In the genomic region with DNA sequence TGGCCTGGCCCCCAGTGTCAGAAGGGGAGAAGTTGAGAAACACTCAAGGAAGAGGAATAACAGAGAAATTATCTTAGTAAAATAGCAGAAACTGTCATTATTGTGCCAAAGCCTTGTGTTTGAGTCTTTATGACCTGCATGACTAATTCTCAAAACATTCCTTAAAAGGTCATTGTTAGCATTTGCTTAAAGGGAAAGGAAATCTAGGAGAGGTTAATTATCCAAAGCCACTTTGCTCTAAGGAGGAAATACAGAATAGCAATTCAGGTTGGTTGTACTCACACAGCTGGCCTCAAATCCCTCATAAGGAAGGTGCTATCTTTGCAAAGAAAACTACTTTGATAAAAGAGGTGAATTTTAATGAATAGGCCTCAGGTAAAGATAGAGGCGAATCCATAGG, we compare ENCODE assay signal across 22 cellular contexts.
DNase-seq lines count a peak whose midpoint lies in the region; ATAC-seq, FAIRE-seq and TF ChIP-seq lines count a peak whose summit lies in the region.
"Had no signal": no experiment of that assay in that cellular context is flagged by ENCODE, and none has a peak within 500 bp of the region (broad histone marks: within the 10 kb centered on the region; RNA-seq: fewer than 3 reads in every experiment).

No MANE protein-coding gene starts in this region.

- H3K36me3 ChIP-seq in RWPE2 (ENCODE audit: low read depth), result no peaks in the 10 kb centered on the region
- H3K36me3 ChIP-seq in hepatocyte (replicated peaks; ENCODE audit: insufficient read depth, low read depth), result no peaks in the 10 kb centered on the region
- H3K36me3 ChIP-seq: BLaER1 had no signal

- H2AFZ ChIP-seq in hepatocyte, result no peak overlapping the region

- no peaks in the 10 kb centered on the region for H3K79me2 ChIP-seq in hepatocyte

- H3K27ac ChIP-seq in RWPE2 (ENCODE audit: poor library complexity, severe bottlenecking) (no peak overlapping the region), hepatocyte (peak overlapping the region; percentile 32)
- H3K27ac ChIP-seq: BLaER1 had no signal

- peak; percentile 3 for DNase-seq in HT1080 (ENCODE audit: low read depth)
- DNase-seq in RWPE2 (ENCODE audit: low spot score), result no peak
- DNase-seq in hepatocyte (ENCODE audit: low spot score), result peak; percentile 16
- peak; percentile 33 for DNase-seq in urothelium cell line (ENCODE audit: low spot score)
- DNase-seq in NCI-H69 (lab: John Stamatoyannopoulos, UW), result no peak
- no peak for DNase-seq in NCI-H526 (lab: John Stamatoyannopoulos, UW)
- DNase-seq in activated T-cell treated with anti-CD3 and anti-CD28 coated beads for 4 hours, result no peak
- DNase-seq: CD4-positive, CD25-positive, alpha-beta regulatory T cell; GOT3; HCEC 1CT; Karpas-422; NCI-H1092 treated with DMSO at 0.1 percent for 48 hours; NCI-H1436 treated with DMSO at 0.1 percent for 48 hours; NCI-H187 treated with DMSO at 0.1 percent for 48 hours; NCI-H446; NCI-H524 treated with DMSO at 0.1 percent for 48 hours; RPMI8226; SHP77 treated with DMSO at 0.1 percent for 48 hours had no signal

- 72% methylated on average over 1 of the region's 1 CpG for WGBS in hepatocyte (ENCODE audit: low lambda C conversion rate, missing lambda C conversion rate)

- H3K4me2 ChIP-seq in hepatocyte, result no peak overlapping the region
- H3K4me2 ChIP-seq: BLaER1 had no signal

- H3K4me1 ChIP-seq in RWPE2 (ENCODE audit: insufficient read depth, poor library complexity, severe bottlenecking) (peaks cover 12% of the 10 kb centered on the region), hepatocyte (ENCODE audit: insufficient read depth) (no peaks in the 10 kb centered on the region)
- H3K4me1 ChIP-seq: BLaER1 had no signal

- H3K27me3 ChIP-seq in RWPE2 (ENCODE audit: insufficient read depth, poor library complexity, severe bottlenecking) (no peaks in the 10 kb centered on the region), hepatocyte (no peaks in the 10 kb centered on the region)
- H3K27me3 ChIP-seq: BLaER1 had no signal

- H3K9me2 ChIP-seq in hepatocyte (replicated peaks; ENCODE audit: insufficient read depth), result no peaks in the 10 kb centered on the region

- no peak for TF ChIP-seq CTCF in RWPE2 (IDR thresholded peaks at IDR 0.05; ENCODE audit: poor library complexity, severe bottlenecking)
- TF ChIP-seq CTCF in hepatocyte (IDR thresholded peaks at IDR 0.05; ENCODE audit: poor library complexity), result no peak

- FAIRE-seq in urothelium cell line (lab: Jason Lieb, UNC), result no peak
- FAIRE-seq: A204.1, D721Med, HepG2 had no signal

- H3K4me3 ChIP-seq in RWPE2 (ENCODE audit: severe bottlenecking) (no peak overlapping the region), hepatocyte (no peak overlapping the region)
- H3K4me3 ChIP-seq: BLaER1 had no signal

- ATAC-seq in RWPE2 (ENCODE audit: low read depth), result peak; percentile 80
- ATAC-seq: HepG2 had no signal

- no peaks in the 10 kb centered on the region for H4K20me1 ChIP-seq in hepatocyte (ENCODE audit: insufficient read depth, poor library complexity, severe bottlenecking)
- H4K20me1 ChIP-seq: BLaER1 had no signal

- H3K9me3 ChIP-seq in RWPE2 (ENCODE audit: severe bottlenecking) (no peaks in the 10 kb centered on the region), hepatocyte (ENCODE audit: low read depth) (no peaks in the 10 kb centered on the region)
- H3K9me3 ChIP-seq: BLaER1 had no signal

Comparison
In these comparisons a context has a peak if more than half of its experiments do, and no peak if none do; other contexts are left out.
1. DNase-seq: peak in HT1080 (single experiment), hepatocyte (single experiment) and urothelium cell line (single experiment); none in RWPE2 (single experiment), NCI-H69 (single experiment), NCI-H526 (0 of 2) and activated T-cell treated with anti-CD3 and anti-CD28 coated beads for 4 hours (single experiment).